Comparison of ENCODE assay signal across 2 cellular contexts in genomic region chr16:28823291-28823718, GRCh38.
TF ChIP-seq lines count a peak whose summit lies in the region.

No MANE protein-coding gene starts in this region.

TF ChIP-seq in K562, 482 proteins besides CTCF, POLR2A, EP300 and RAD21 (continued from another document and continues in another):
- TF ChIP-seq ZNF639 (CRISPR knock-in tag; conservative IDR thresholded peaks at IDR 0.05 in 1 of 2, IDR thresholded peaks at IDR 0.05 in 1 of 2) (peak in 1 of 2 experiments; percentile 87; a peak in 2 of 4 replicates), BRF1 (IDR thresholded peaks at IDR 0.05; ENCODE audit: borderline replicate concordance, extremely low read depth, insufficient read length) (no peak), GATAD2B (IDR thresholded peaks at IDR 0.05; ENCODE audit: borderline replicate concordance) (no peak; the same call in 1 of the 2 replicates), ZNF518B (CRISPR knock-in tag; IDR thresholded peaks at IDR 0.05) (no peak), CBX2 (IDR thresholded peaks at IDR 0.05; ENCODE audit: insufficient read depth, low read length, poor library complexity, severe bottlenecking) (no peak), U2AF1 (optimal IDR thresholded peaks at IDR 0.05; ENCODE audit: low read depth, low read length) (peak; percentile 49), ZNF76 (CRISPR knock-in tag; IDR thresholded peaks at IDR 0.05; ENCODE audit: borderline replicate concordance) (0 out of 2 replicates have a peak, but pooled peaks have one; percentile 50)

TF ChIP-seq in HepG2, 621 proteins besides CTCF, POLR2A, EP300 and RAD21 (continued from another document):
- TF ChIP-seq ZNF770 (CRISPR knock-in tag; IDR thresholded peaks at IDR 0.05) (peak; percentile 7; the same call in 1 of the 2 replicates), BATF2 (CRISPR knock-in tag; IDR thresholded peaks at IDR 0.05) (0 out of 2 replicates have a peak, but pooled peaks have one; percentile 16), ZNF841 (CRISPR knock-in tag; IDR thresholded peaks at IDR 0.05; ENCODE audit: borderline replicate concordance) (peak; percentile 47; the same call in 1 of the 2 replicates), PCBP1 (IDR thresholded peaks at IDR 0.05; ENCODE audit: borderline replicate concordance, low read depth, low read length) (0 out of 2 replicates have a peak, but pooled peaks have one; percentile 22), IRF1 (CRISPR knock-in tag; IDR thresholded peaks at IDR 0.05; ENCODE audit: low read depth) (no peak), FOXK2 (IDR thresholded peaks at IDR 0.05) (no peak), FLYWCH1 (CRISPR knock-in tag; IDR thresholded peaks at IDR 0.05) (0 out of 2 replicates have a peak, but pooled peaks have one; percentile 60), ZNF34 (CRISPR knock-in tag; IDR thresholded peaks at IDR 0.05; ENCODE audit: borderline replicate concordance) (0 out of 2 replicates have a peak, but pooled peaks have one; percentile 60), YY1 (IDR thresholded peaks at IDR 0.05; ENCODE audit: insufficient read depth, insufficient replicate concordance, low read depth, low read length) (peak; percentile 3), HOXA9 (CRISPR knock-in tag; IDR thresholded peaks at IDR 0.05; ENCODE audit: borderline replicate concordance) (peak; percentile 77; the same call in 1 of the 2 replicates), ZBTB14 (CRISPR knock-in tag; IDR thresholded peaks at IDR 0.05) (no peak), ZNF224 (CRISPR knock-in tag; IDR thresholded peaks at IDR 0.05) (no peak; the same call in 1 of the 2 replicates), EEA1 (CRISPR knock-in tag; IDR thresholded peaks at IDR 0.05; ENCODE audit: borderline replicate concordance) (peak; percentile 49; the same call in 1 of the 2 replicates), ZNF674 (CRISPR knock-in tag; IDR thresholded peaks at IDR 0.05; ENCODE audit: low read depth) (0 out of 2 replicates have a peak, but pooled peaks have one; percentile 27), XRCC5 (optimal IDR thresholded peaks at IDR 0.05; ENCODE audit: low read length) (peak; percentile 31)
TF ChIP-seq in HepG2: peak in this region for 30.
